Comparison of ENCODE assay signal across 8 cellular contexts in the genomic region with DNA sequence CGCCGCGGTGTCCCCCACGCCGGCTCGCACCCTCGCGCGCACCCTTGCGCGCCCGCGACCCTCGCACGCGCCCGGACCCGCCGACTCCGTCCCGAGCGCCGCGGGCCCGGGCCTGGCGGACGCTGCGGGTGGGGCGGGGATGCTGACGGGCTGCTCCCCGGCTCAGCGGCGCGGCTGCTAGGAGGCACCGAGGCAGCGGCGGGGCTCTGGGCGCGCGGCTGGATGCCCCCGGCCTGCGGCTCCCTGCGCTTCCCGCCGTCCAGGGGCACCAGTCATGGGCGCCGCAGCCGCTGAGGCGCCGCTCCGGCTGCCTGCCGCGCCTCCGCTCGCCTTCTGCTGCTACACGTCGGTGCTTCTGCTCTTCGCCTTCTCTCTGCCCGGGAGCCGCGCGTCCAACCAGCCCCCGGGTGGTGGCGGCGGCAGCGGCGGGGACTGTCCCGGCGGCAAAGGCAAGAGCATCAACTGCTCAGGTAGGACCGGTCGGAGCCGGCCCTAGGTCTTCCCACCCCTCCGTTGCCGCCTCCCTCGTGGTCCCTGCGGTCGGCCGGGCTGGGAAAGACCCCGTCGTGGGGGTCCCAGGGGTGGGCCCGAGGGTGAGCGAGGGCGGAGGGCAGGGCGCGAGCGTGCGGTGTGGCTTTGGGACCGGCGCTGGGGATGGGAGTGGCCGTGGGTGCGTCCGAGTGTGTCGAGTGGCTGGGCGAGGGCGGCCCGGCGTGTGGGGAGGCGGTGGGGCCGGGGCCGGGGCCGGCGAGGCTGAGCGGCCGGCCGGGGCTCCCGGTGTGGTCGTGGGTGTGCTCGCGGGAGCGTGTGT. TPM values are rescaled to one million over a fixed set of nuclear protein-coding genes. Genes with fewer than 3 reads are reported as not detected.
DNase-seq lines count a peak whose midpoint lies in the region; ATAC-seq and TF ChIP-seq lines count a peak whose summit lies in the region.

No MANE protein-coding gene starts in this region.

- H3K27me3 ChIP-seq in foreskin keratinocyte, result no peaks in the 10 kb centered on the region

- TF ChIP-seq CTCF in foreskin keratinocyte (conservative IDR thresholded peaks at IDR 0.05) (no peak), omental fat pad (IDR thresholded peaks at IDR 0.05) (no peak)

- DNase-seq in NCI-H748 (lab: John Stamatoyannopoulos, UW; ENCODE audit: unreplicated experiment), result peak; percentile 74
- no peak for DNase-seq in NCI-H748 treated with DMSO at 0.1 percent for 48 hours (lab: John Stamatoyannopoulos, UW)
- DNase-seq in NCI-H774 (lab: John Stamatoyannopoulos, UW), result peak; percentile 20
- peak; percentile 3 for DNase-seq in activated T-helper 1 cell treated with Interleukin-2 at 50 U/mL for 16 hours (ENCODE audit: low read depth)
- DNase-seq in foreskin keratinocyte, result peak; percentile 4 to 18
- DNase-seq in omental fat pad (ENCODE audit: low spot score), result no peak
- no peak for DNase-seq in SW 1271 (lab: John Stamatoyannopoulos, UW)

- peak; percentile 70 for ATAC-seq in HG02870 (IDR thresholded peaks at IDR 0.05; ENCODE audit: unreplicated experiment)
- peak; percentile 75 for ATAC-seq in foreskin keratinocyte
- ATAC-seq in omental fat pad (ENCODE audit: low FRiP score), result peak; percentile 61

- no peaks in the 10 kb centered on the region for H3K4me1 ChIP-seq in foreskin keratinocyte

- no peak overlapping the region for H3K27ac ChIP-seq in foreskin keratinocyte

RNA-seq across cellular contexts. Expression of a gene that starts 0.5 kb away (rescaled TPM):
- total RNA-seq in foreskin keratinocyte, result 0.46 and 0.54 TPM in 2 replicates
- polyA plus RNA-seq in foreskin keratinocyte, result 0.07 and 0.16 TPM in 2 replicates
- total RNA-seq in omental fat pad, result 1 to 10 TPM in 1 of 4 donors, under 1 TPM in 1, not detected in 2; 0.60 to 2.4 TPM

RNA-seq across cellular contexts. Expression of a gene that starts 46.5 kb away (rescaled TPM):
- 92.7 and 94.4 TPM in 2 replicates for total RNA-seq in foreskin keratinocyte
- polyA plus RNA-seq in foreskin keratinocyte, result 78.4 and 80.8 TPM in 2 replicates
- 10 to 100 TPM; 16.4 to 38.8 (median 18.2) TPM for total RNA-seq in omental fat pad

Comparison
In these comparisons a context has a peak if more than half of its experiments do, and no peak if none do; other contexts are left out.
1. DNase-seq: peak in NCI-H748 (single experiment), NCI-H774 (single experiment), activated T-helper 1 cell treated with Interleukin-2 at 50 U/mL for 16 hours (single experiment) and foreskin keratinocyte (2 of 2); none in NCI-H748 treated with DMSO at 0.1 percent for 48 hours (single experiment), omental fat pad (single experiment) and SW 1271 (0 of 2).
2. Peak in every context shown above with its lines, with median percentiles within 50 percentile points of each other: ATAC-seq.